Comparison of ENCODE assay signal across 26 cellular contexts in the genomic region with DNA sequence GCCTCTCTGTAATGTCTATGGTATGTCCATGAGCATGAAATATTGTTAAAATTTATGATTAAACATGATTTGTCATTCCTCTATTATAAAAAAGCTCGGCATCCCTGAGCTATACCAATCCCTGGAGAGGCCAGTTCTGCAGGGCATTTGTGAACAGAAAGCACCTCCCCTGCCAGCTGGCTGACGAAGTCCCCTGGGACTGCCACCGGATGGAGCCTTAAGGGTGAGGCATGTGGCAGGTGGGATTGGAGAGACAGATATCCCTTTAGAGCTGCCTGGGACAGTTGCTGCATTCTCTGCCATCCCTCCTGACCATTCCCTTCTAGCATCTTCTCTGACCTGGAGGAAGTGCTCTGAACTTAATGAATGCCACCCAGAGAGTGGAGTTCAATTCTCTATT.
DNase-seq lines count a peak whose midpoint lies in the region; ATAC-seq, FAIRE-seq and TF ChIP-seq lines count a peak whose summit lies in the region.
"Had no signal": no experiment of that assay in that cellular context is flagged by ENCODE, and none has a peak within 500 bp of the region (broad histone marks: within the 10 kb centered on the region; RNA-seq: fewer than 3 reads in every experiment).

No MANE protein-coding gene starts in this region.

- no peak overlapping the region for H2AFZ ChIP-seq in Karpas-422 (ENCODE audit: low read length)

- POLR2A ChIA-PET in WTC11 (lab: Charles Lee): no interaction called here

- no peak overlapping the region for H3K27ac Mint-ChIP-seq in WTC11
- H3K27ac Mint-ChIP-seq in activated T-helper 1 cell treated with anti-CD3 and anti-CD28 coated beads, Interleukin-12 subunit alpha, Interleukin-12 subunit beta, Interleukin-2, Interleukin-4 antibody, amounts not matched to agents 30 ng/mL and 10 ng/mL and 1 ng/mL, durations not matched to agents 14 hours and 24 hours and 36 hours: no peak overlapping the region
- H3K27ac Mint-ChIP-seq: dendritic cell treated with granulocyte-macrophage colony-stimulating factor and Interleukin-4, amounts not matched to agents 40 ng/mL and 50 ng/mL, for 4 days; memory B cell; natural killer cell treated with Interleukin-12 subunit alpha and Interleukin-12 subunit beta and Interleukin-15 and Interleukin-18, amount 100 ng/mL, for 72 hours; T-helper 2 cell treated with Interferon-gamma antibody and Interleukin-4, amounts not matched to agents 5 μg/mL and 100 μg/mL, for 36 hours had no signal

- H3K36me3 ChIP-seq in Karpas-422 (ENCODE audit: insufficient read depth, low read length): no peaks in the 10 kb centered on the region
- H3K36me3 ChIP-seq: suprapubic skin had no signal

- no peaks in the 10 kb centered on the region for H3K4me1 Mint-ChIP-seq in WTC11
- H3K4me1 Mint-ChIP-seq in activated T-helper 1 cell treated with anti-CD3 and anti-CD28 coated beads, Interleukin-12 subunit alpha, Interleukin-12 subunit beta, Interleukin-2, Interleukin-4 antibody, amounts not matched to agents 30 ng/mL and 10 ng/mL and 1 ng/mL, durations not matched to agents 14 hours and 24 hours and 36 hours (ENCODE audit: low read depth): no peaks in the 10 kb centered on the region
- H3K4me1 Mint-ChIP-seq: memory B cell had no signal

- H3K9me3 ChIP-seq in Karpas-422 (ENCODE audit: low read length): no peaks in the 10 kb centered on the region
- H3K9me3 ChIP-seq: suprapubic skin had no signal

- H3K36me3 Mint-ChIP-seq in WTC11: no peaks in the 10 kb centered on the region
- H3K36me3 Mint-ChIP-seq in activated T-helper 1 cell treated with anti-CD3 and anti-CD28 coated beads, Interleukin-12 subunit alpha, Interleukin-12 subunit beta, Interleukin-2, Interleukin-4 antibody, amounts not matched to agents 30 ng/mL and 10 ng/mL and 1 ng/mL, durations not matched to agents 14 hours and 24 hours and 36 hours (ENCODE audit: low read depth): no peaks in the 10 kb centered on the region
- H3K36me3 Mint-ChIP-seq: memory B cell; natural killer cell treated with Interleukin-12 subunit alpha and Interleukin-12 subunit beta and Interleukin-15 and Interleukin-18, amount 100 ng/mL, for 72 hours had no signal

- no peak overlapping the region for H3K9ac ChIP-seq in Karpas-422 (ENCODE audit: low read length)

- H3K4me3 Mint-ChIP-seq in WTC11: no peak overlapping the region
- H3K4me3 Mint-ChIP-seq in activated T-helper 1 cell treated with anti-CD3 and anti-CD28 coated beads, Interleukin-12 subunit alpha, Interleukin-12 subunit beta, Interleukin-2, Interleukin-4 antibody, amounts not matched to agents 30 ng/mL and 10 ng/mL and 1 ng/mL, durations not matched to agents 14 hours and 24 hours and 36 hours: no peak overlapping the region
- H3K4me3 Mint-ChIP-seq: dendritic cell treated with granulocyte-macrophage colony-stimulating factor and Interleukin-4, amounts not matched to agents 40 ng/mL and 50 ng/mL, for 4 days; memory B cell; natural killer cell treated with Interleukin-12 subunit alpha and Interleukin-12 subunit beta and Interleukin-15 and Interleukin-18, amount 100 ng/mL, for 72 hours; T-helper 2 cell treated with Interferon-gamma antibody and Interleukin-4, amounts not matched to agents 5 μg/mL and 100 μg/mL, for 36 hours had no signal

- H3K4me1 ChIP-seq in Karpas-422 (ENCODE audit: low read length): peaks cover 14% of the 10 kb centered on the region
- H3K4me1 ChIP-seq: suprapubic skin had no signal

- in situ Hi-C loops in GM13977 (cut with MboI; ENCODE audit: low pct_unique_long_range_greater_than_20kb, low sequenced_read_pairs, unreplicated experiment): no loop called here

- H3K4me2 ChIP-seq in Karpas-422 (ENCODE audit: low read depth, low read length, poor library complexity, severe bottlenecking): peak overlapping the region; percentile 18
- H3K4me2 ChIP-seq: smooth muscle cell had no signal

- DNase-seq in D721Med (ENCODE audit: insufficient read length, low spot score) (no peak), Karpas-422 (peak; percentile 65), NCI-H2171 treated with DMSO at 0.1 percent for 48 hours (lab: John Stamatoyannopoulos, UW) (peak; percentile 87), WTC11 (ENCODE audit: low spot score) (no peak), GM13977 (ENCODE audit: low spot score) (no peak)
- no peak for DNase-seq in activated CD8-positive, alpha-beta memory T cell treated with anti-CD3 and anti-CD28 coated beads, Interleukin-2, amount 50 U/mL, for 48 hours
- no peak for DNase-seq in activated CD4-positive, alpha-beta T cell treated with anti-CD3 and anti-CD28 coated beads for 4 hours
- no peak for DNase-seq in activated T-helper 1 cell treated with anti-CD3 and anti-CD28 coated beads, Interleukin-12 subunit alpha, Interleukin-12 subunit beta, Interleukin-2, Interleukin-4 antibody, amounts not matched to agents 30 ng/mL and 10 ng/mL and 1 ng/mL, durations not matched to agents 14 hours and 24 hours and 36 hours (ENCODE audit: low spot score)
- DNase-seq: activated CD4-positive, CD25-positive, alpha-beta regulatory T cell; activated effector memory CD4-positive, alpha-beta T cell treated with Interleukin-2 at 50 U/mL for 16 hours; foreskin melanocyte; GOT3; Kasumi-1; kidney glomerular epithelial cell; NCI-H2029 treated with DMSO at 0.1 percent for 48 hours; SHP77; stimulated activated CD8-positive, alpha-beta memory T cell treated with anti-CD3 and anti-CD28 coated beads, Interleukin-4, amount 100 ng/mL, for 48 hours had no signal

- H3K9me2 ChIP-seq in Karpas-422 (replicated peaks; ENCODE audit: insufficient read depth, low read length): no peaks in the 10 kb centered on the region

- H3K79me2 ChIP-seq in Karpas-422 (ENCODE audit: low read length): no peaks in the 10 kb centered on the region

- peak; percentile 62 for ATAC-seq in WTC11

- FAIRE-seq in D721Med (lab: Jason Lieb, UNC): peak; percentile 16
- FAIRE-seq: bronchial epithelial cell, HTR-8/SVneo had no signal

- TF ChIP-seq CTCF in D721Med (IDR thresholded peaks at IDR 0.05; ENCODE audit: insufficient read depth, missing control alignments) (no peak), WTC11 (IDR thresholded peaks at IDR 0.05) (no peak), GM13977 (IDR thresholded peaks at IDR 0.05; ENCODE audit: extremely low read depth, insufficient read depth, missing control alignments) (no peak)

- no peaks in the 10 kb centered on the region for H3K27me3 ChIP-seq in Karpas-422 (ENCODE audit: low read length)
- H3K27me3 ChIP-seq: suprapubic skin had no signal

- H3K27me3 Mint-ChIP-seq in WTC11 (ENCODE audit: low read depth): peaks cover 12% of the 10 kb centered on the region
- H3K27me3 Mint-ChIP-seq in activated T-helper 1 cell treated with anti-CD3 and anti-CD28 coated beads, Interleukin-12 subunit alpha, Interleukin-12 subunit beta, Interleukin-2, Interleukin-4 antibody, amounts not matched to agents 30 ng/mL and 10 ng/mL and 1 ng/mL, durations not matched to agents 14 hours and 24 hours and 36 hours (ENCODE audit: insufficient read depth): peaks cover 12% of the 10 kb centered on the region
- H3K27me3 Mint-ChIP-seq: memory B cell had no signal

- H3K4me3 ChIP-seq in Karpas-422 (ENCODE audit: low read length): no peak overlapping the region
- H3K4me3 ChIP-seq: smooth muscle cell, suprapubic skin had no signal

- intact Hi-C loops in activated T-helper 1 cell treated with anti-CD3 and anti-CD28 coated beads, Interleukin-12 subunit alpha, Interleukin-12 subunit beta, Interleukin-2, Interleukin-4 antibody, amounts not matched to agents 30 ng/mL and 10 ng/mL and 1 ng/mL, durations not matched to agents 14 hours and 24 hours and 36 hours (cut with micrococcal nuclease): no loop called here

- no peaks in the 10 kb centered on the region for H4K20me1 ChIP-seq in Karpas-422 (ENCODE audit: insufficient read depth, low read depth, low read length)

- CTCF ChIA-PET in WTC11 (lab: Charles Lee): interaction anchor here (0.9 to 1.9 kb wide), 6 partner anchors 12 to 338 kb away, joined by 3 to 7 read pairs (median 4); no protein-coding TSS in a partner anchor

- H3K27ac ChIP-seq in Karpas-422 (ENCODE audit: low read length): no peak overlapping the region
- H3K27ac ChIP-seq: epithelial cell of prostate, suprapubic skin had no signal

- H3K9me3 Mint-ChIP-seq in WTC11: no peaks in the 10 kb centered on the region
- no peaks in the 10 kb centered on the region for H3K9me3 Mint-ChIP-seq in activated T-helper 1 cell treated with anti-CD3 and anti-CD28 coated beads, Interleukin-12 subunit alpha, Interleukin-12 subunit beta, Interleukin-2, Interleukin-4 antibody, amounts not matched to agents 30 ng/mL and 10 ng/mL and 1 ng/mL, durations not matched to agents 14 hours and 24 hours and 36 hours
- H3K9me3 Mint-ChIP-seq: dendritic cell treated with granulocyte-macrophage colony-stimulating factor and Interleukin-4, amounts not matched to agents 40 ng/mL and 50 ng/mL, for 4 days; natural killer cell treated with Interleukin-12 subunit alpha and Interleukin-12 subunit beta and Interleukin-15 and Interleukin-18, amount 100 ng/mL, for 72 hours; T-helper 2 cell treated with Interferon-gamma antibody and Interleukin-4, amounts not matched to agents 5 μg/mL and 100 μg/mL, for 36 hours had no signal

TF ChIP-seq in WTC11, 78 proteins besides CTCF, POLR2A, EP300 and RAD21:
- TF ChIP-seq FOXK1 (CRISPR knock-in tag; IDR thresholded peaks at IDR 0.05) (no peak), GRHL2 (CRISPR knock-in tag; IDR thresholded peaks at IDR 0.05; ENCODE audit: insufficient replicate concordance, severe bottlenecking) (no peak), SOX15 (CRISPR knock-in tag; IDR thresholded peaks at IDR 0.05) (no peak), JUN (CRISPR knock-in tag; IDR thresholded peaks at IDR 0.05) (no peak), ZNF121 (CRISPR knock-in tag; IDR thresholded peaks at IDR 0.05) (no peak), ZNF671 (CRISPR knock-in tag; IDR thresholded peaks at IDR 0.05) (no peak), EMX1 (CRISPR knock-in tag; IDR thresholded peaks at IDR 0.05) (no peak), ELF4 (CRISPR knock-in tag; IDR thresholded peaks at IDR 0.05; ENCODE audit: low read depth) (no peak)
- TF ChIP-seq, protein P1, sequence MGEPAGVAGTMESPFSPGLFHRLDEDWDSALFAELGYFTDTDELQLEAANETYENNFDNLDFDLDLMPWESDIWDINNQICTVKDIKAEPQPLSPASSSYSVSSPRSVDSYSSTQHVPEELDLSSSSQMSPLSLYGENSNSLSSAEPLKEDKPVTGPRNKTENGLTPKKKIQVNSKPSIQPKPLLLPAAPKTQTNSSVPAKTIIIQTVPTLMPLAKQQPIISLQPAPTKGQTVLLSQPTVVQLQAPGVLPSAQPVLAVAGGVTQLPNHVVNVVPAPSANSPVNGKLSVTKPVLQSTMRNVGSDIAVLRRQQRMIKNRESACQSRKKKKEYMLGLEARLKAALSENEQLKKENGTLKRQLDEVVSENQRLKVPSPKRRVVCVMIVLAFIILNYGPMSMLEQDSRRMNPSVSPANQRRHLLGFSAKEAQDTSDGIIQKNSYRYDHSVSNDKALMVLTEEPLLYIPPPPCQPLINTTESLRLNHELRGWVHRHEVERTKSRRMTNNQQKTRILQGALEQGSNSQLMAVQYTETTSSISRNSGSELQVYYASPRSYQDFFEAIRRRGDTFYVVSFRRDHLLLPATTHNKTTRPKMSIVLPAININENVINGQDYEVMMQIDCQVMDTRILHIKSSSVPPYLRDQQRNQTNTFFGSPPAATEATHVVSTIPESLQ (CRISPR knock-in tag; IDR thresholded peaks at IDR 0.05): no peak

Comparison
In these comparisons a context has a peak if more than half of its experiments do, and no peak if none do; other contexts are left out.
1. DNase-seq: peak in Karpas-422 (single experiment) and NCI-H2171 treated with DMSO at 0.1 percent for 48 hours (single experiment); none in D721Med (single experiment), WTC11 (single experiment), activated CD8-positive, alpha-beta memory T cell treated with anti-CD3 and anti-CD28 coated beads, Interleukin-2, amount 50 U/mL, for 48 hours (single experiment), activated CD4-positive, alpha-beta T cell treated with anti-CD3 and anti-CD28 coated beads for 4 hours (0 of 2), activated T-helper 1 cell treated with anti-CD3 and anti-CD28 coated beads, Interleukin-12 subunit alpha, Interleukin-12 subunit beta, Interleukin-2, Interleukin-4 antibody, amounts not matched to agents 30 ng/mL and 10 ng/mL and 1 ng/mL, durations not matched to agents 14 hours and 24 hours and 36 hours (single experiment) and GM13977 (single experiment).